In the genomic region with DNA sequence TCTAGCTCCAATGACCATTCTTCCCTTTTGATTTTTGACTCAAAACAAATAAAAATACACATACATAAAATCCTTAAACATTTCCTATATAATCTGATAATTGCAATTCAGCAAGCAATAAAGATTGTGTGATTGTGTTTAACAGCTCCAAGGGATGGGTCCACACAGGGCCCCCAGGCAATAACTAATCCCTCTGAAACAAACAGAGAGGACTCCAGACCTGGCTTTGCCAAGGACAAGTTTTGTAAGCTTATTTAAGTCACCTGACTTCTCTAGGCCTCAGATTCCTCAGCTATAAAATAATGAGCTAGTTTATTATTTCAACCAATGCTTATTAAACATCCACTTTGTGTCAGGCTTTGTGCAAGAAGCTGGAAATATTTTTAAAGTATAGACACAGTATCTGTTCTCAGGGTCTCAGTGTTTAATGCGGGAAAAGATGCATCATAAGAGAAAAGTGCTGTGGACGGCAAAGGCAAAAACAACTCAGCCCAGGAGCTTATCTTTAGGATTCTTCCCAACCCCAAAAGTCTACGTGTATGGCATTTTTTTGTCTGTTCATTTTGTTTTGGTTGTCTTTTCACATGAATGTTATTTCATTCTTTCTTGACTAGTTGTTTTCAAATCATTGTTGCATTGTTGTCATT, we compare ENCODE assay signal across 13 cellular contexts. TPM values are rescaled to one million over a fixed set of nuclear protein-coding genes. Genes with fewer than 3 reads are reported as not detected.
"Had no signal": no experiment of that assay in that cellular context is flagged by ENCODE, and none has a peak within 500 bp of the region (broad histone marks: within the 10 kb centered on the region; RNA-seq: fewer than 3 reads in every experiment).

No MANE protein-coding gene starts in this region.

- H3K4me3 ChIP-seq: body of pancreas, esophagus squamous epithelium had no signal

- H3K9me3 Mint-ChIP-seq: activated B cell treated with CpG ODN at 0.5 μM for 24 hours; activated CD4-positive, alpha-beta T cell treated with anti-CD3 and anti-CD28 coated beads, Interleukin-2, amount 10 ng/mL, durations not matched to agents 24 days and 14 days; immature natural killer cell; natural killer cell treated with Interleukin-12 subunit alpha and Interleukin-12 subunit beta and Interleukin-15 and Interleukin-18, amount 100 ng/mL, for 72 hours had no signal

- H3K9me3 ChIP-seq: body of pancreas, esophagus squamous epithelium had no signal

- H3K36me3 Mint-ChIP-seq: natural killer cell treated with Interleukin-12 subunit alpha and Interleukin-12 subunit beta and Interleukin-15 and Interleukin-18, amount 100 ng/mL, for 72 hours had no signal

- H3K27me3 ChIP-seq: body of pancreas, esophagus squamous epithelium had no signal

- H3K27ac ChIP-seq: body of pancreas, esophagus squamous epithelium had no signal

- H3K4me1 Mint-ChIP-seq: activated B cell treated with CpG ODN at 0.5 μM for 24 hours; activated CD4-positive, alpha-beta T cell treated with anti-CD3 and anti-CD28 coated beads, Interleukin-2, amount 10 ng/mL, durations not matched to agents 24 days and 14 days had no signal

- ATAC-seq: body of pancreas; left lobe of liver; natural killer cell treated with Interleukin-12 subunit alpha and Interleukin-12 subunit beta and Interleukin-15 and Interleukin-18, amount 100 ng/mL, for 72 hours; stimulated activated naive CD8-positive, alpha-beta T cell treated with anti-CD3 and anti-CD28 coated beads, Interleukin-15, Interleukin-2, amounts not matched to agents 100 U/mL and 50 U/mL, for 24 hours had no signal

- H3K27me3 Mint-ChIP-seq: activated B cell treated with CpG ODN at 0.5 μM for 24 hours had no signal

- H3K36me3 ChIP-seq: esophagus squamous epithelium had no signal

- H3K27ac Mint-ChIP-seq: activated B cell treated with CpG ODN at 0.5 μM for 24 hours; activated CD4-positive, alpha-beta T cell treated with anti-CD3 and anti-CD28 coated beads, Interleukin-2, amount 10 ng/mL, durations not matched to agents 24 days and 14 days; immature natural killer cell had no signal

- H3K4me3 Mint-ChIP-seq: activated B cell treated with CpG ODN at 0.5 μM for 24 hours; activated CD4-positive, alpha-beta T cell treated with anti-CD3 and anti-CD28 coated beads, Interleukin-2, amount 10 ng/mL, durations not matched to agents 24 days and 14 days; immature natural killer cell; natural killer cell treated with Interleukin-12 subunit alpha and Interleukin-12 subunit beta and Interleukin-15 and Interleukin-18, amount 100 ng/mL, for 72 hours had no signal

- DNase-seq: activated B cell treated with CpG ODN at 0.5 μM for 24 hours; activated CD4-positive, alpha-beta T cell treated with anti-CD3 and anti-CD28 coated beads, Interleukin-2, amount 10 ng/mL, durations not matched to agents 24 days and 14 days; activated naive CD4-positive, alpha-beta T cell treated with Interleukin-2 at 50 U/mL for 16 hours; body of pancreas; esophagus squamous epithelium; foreskin fibroblast; glutamatergic neuron; immature natural killer cell; stimulated activated CD4-positive, alpha-beta T cell treated with anti-CD3 and anti-CD28 coated beads, Interleukin-12 subunit alpha, Interleukin-12 subunit beta, amount 100 ng/mL, for 4 hours; stimulated activated naive CD8-positive, alpha-beta T cell treated with anti-CD3 and anti-CD28 coated beads, Interleukin-15, Interleukin-2, amounts not matched to agents 100 U/mL and 50 U/mL, for 24 hours; T-helper 1 cell had no signal

RNA-seq across cellular contexts. Expression of a gene that starts 20.1 kb away (rescaled TPM):
- total RNA-seq: activated B cell treated with CpG ODN at 0.5 μM for 24 hours; activated CD4-positive, alpha-beta T cell treated with anti-CD3 and anti-CD28 coated beads, Interleukin-2, amount 10 ng/mL, durations not matched to agents 24 days and 14 days had no signal
